Comparison of ENCODE assay signal across 9 cellular contexts in the genomic region with DNA sequence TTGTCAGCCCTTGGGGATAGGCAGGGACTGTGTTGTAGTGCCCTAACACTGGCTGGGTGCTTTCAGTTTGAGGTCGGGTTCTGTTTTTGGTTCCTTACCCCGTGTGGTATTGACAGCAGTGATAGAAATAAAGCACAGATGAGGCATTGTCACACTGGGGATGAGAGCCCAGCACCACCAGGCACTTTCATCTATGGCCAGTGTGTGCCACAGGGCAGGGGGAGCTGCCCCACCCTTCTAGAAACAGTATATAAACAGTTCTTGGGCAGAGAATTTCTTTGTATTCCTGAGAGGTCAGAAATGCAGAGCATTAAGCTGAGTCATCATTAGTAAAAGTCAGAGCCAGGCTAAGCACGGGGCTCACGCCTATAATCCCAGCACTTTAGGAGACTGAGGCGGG. TPM values are rescaled to one million over a fixed set of nuclear protein-coding genes. Genes with fewer than 3 reads are reported as not detected.
DNase-seq lines count a peak whose midpoint lies in the region; ATAC-seq and TF ChIP-seq lines count a peak whose summit lies in the region.
"Had no signal": no experiment of that assay in that cellular context is flagged by ENCODE, and none has a peak within 500 bp of the region (broad histone marks: within the 10 kb centered on the region; RNA-seq: fewer than 3 reads in every experiment).

No MANE protein-coding gene starts in this region.

- no peaks in the 10 kb centered on the region for H3K9me3 ChIP-seq in left ventricle myocardium inferior (replicated peaks)

- no peak for TF ChIP-seq CTCF in left ventricle myocardium inferior (IDR thresholded peaks at IDR 0.05; ENCODE audit: borderline replicate concordance)

- DNase-seq in EL, result peak; percentile 82
- DNase-seq in left ventricle myocardium inferior, result no peak
- no peak for DNase-seq in sciatic nerve (ENCODE audit: low spot score)
- DNase-seq in NCI-H146 (lab: John Stamatoyannopoulos, UW), result no peak
- DNase-seq in stimulated activated naive CD8-positive, alpha-beta T cell treated with anti-CD3 and anti-CD28 coated beads, Interleukin-15, Interleukin-2, amounts not matched to agents 100 U/mL and 50 U/mL, for 24 hours, result no peak
- DNase-seq in central memory CD4-positive, alpha-beta T cell, result no peak
- no peak for DNase-seq in RKO (ENCODE audit: low spot score)

- intact Hi-C loops in left ventricle myocardium inferior (cut with micrococcal nuclease) (no loop called here), sciatic nerve (cut with DNase I) (no loop called here)

- peaks cover 79% of the 10 kb centered on the region for H3K4me1 ChIP-seq in left ventricle myocardium inferior

- no peaks in the 10 kb centered on the region for H3K27me3 ChIP-seq in left ventricle myocardium inferior (ENCODE audit: low read depth)

- peak; percentile 40 for ATAC-seq in sciatic nerve
- no peak for ATAC-seq in stimulated activated naive CD8-positive, alpha-beta T cell treated with anti-CD3 and anti-CD28 coated beads, Interleukin-15, Interleukin-2, amounts not matched to agents 100 U/mL and 50 U/mL, for 24 hours

- 35 to 50% (median 35%) methylated on average over 5 of the region's 5 CpGs for WGBS in adipose tissue, 3 donors

- peak overlapping the region; percentile 33 for H3K4me3 ChIP-seq in left ventricle myocardium inferior

- H3K27ac ChIP-seq in adipose tissue (ENCODE audit: low read depth, low read length) (peak overlapping the region; percentile 76), left ventricle myocardium inferior (replicated peaks) (peak overlapping the region; percentile 90)
- H3K27ac ChIP-seq: epithelial cell of prostate had no signal

- H3K36me3 ChIP-seq in left ventricle myocardium inferior, result peaks cover 5% of the 10 kb centered on the region

RNA-seq across cellular contexts. Expression of a gene that starts 23.1 kb away (rescaled TPM):
- polyA plus RNA-seq in adipose tissue, result 10 to 100 TPM in 2 of 3 donors, 1 to 10 TPM in 1; 5.4 to 82.5 (median 50.2) TPM
- total RNA-seq in left ventricle myocardium inferior, result 11.3 TPM
- total RNA-seq in sciatic nerve, result 34.7 TPM

RNA-seq across cellular contexts. Expression of a gene that starts 29.9 kb away (rescaled TPM):
- polyA plus RNA-seq in adipose tissue, result 1 to 10 TPM; 2.3 to 5.4 (median 3.0) TPM
- total RNA-seq in left ventricle myocardium inferior, result 3.8 TPM
- total RNA-seq in sciatic nerve, result 5.5 TPM

RNA-seq across cellular contexts. Expression of a gene that starts 42.0 kb away (rescaled TPM):
- 10 to 100 TPM; 15.7 to 25.3 (median 20.2) TPM for polyA plus RNA-seq in adipose tissue
- 40.6 TPM for total RNA-seq in left ventricle myocardium inferior
- total RNA-seq in sciatic nerve, result 62.5 TPM
